Comparison of ENCODE assay signal across 8 cellular contexts in the genomic region with DNA sequence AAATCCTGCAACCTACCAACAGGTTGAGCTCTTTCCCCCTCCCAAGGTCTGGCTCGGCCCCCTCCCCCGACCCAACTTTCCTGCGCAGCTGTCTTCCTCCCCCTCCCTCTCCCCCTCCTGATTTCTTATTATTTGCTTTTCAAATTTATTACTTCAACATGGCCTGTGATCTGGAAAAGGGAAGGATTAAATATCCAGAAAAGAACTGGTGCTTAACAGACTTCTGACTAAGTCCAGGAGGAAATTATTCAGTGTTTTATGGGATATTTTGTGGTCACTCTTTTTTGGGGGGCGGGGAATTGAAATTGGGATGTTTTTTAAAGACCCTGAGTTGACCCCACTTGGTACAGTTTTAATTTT. TPM values are rescaled to one million over a fixed set of nuclear protein-coding genes. Genes with fewer than 3 reads are reported as not detected.
DNase-seq lines count a peak whose midpoint lies in the region; ATAC-seq and TF ChIP-seq lines count a peak whose summit lies in the region.

No MANE protein-coding gene starts in this region.

- H3K27ac ChIP-seq in heart left ventricle, result peak overlapping the region; percentile 89 to 100 (median 94)
- peak overlapping the region; percentile 89 to 99 (median 94) for H3K27ac ChIP-seq in adrenal gland
- peak overlapping the region; percentile 99 for H3K27ac ChIP-seq in left lung
- peak overlapping the region; percentile 97 to 98 for H3K27ac ChIP-seq in tibial artery

- H3K36me3 ChIP-seq in heart left ventricle (no peaks in the 10 kb centered on the region), adrenal gland (replicated peaks in 1 of 2) (no peaks in the 10 kb centered on the region), left lung (no peaks in the 10 kb centered on the region), tibial artery (no peaks in the 10 kb centered on the region)

- intact Hi-C loops in heart left ventricle (cut with DNase I), result loop anchor here in 9 of 10 donors (1.0 to 10.0 kb wide), 12 partner anchors 33 to 341 kb away; no protein-coding TSS in a partner anchor
- intact Hi-C loops in left ventricle myocardium superior (cut with micrococcal nuclease), result loop anchor here (5.0 kb wide), 1 partner anchor 133 kb away; no protein-coding TSS in a partner anchor
- intact Hi-C loops in adrenal gland (cut with DNase I), result loop anchor here in 1 of 2 donors (10.0 kb wide), 1 partner anchor 341 kb away; no protein-coding TSS in a partner anchor
- intact Hi-C loops in left lung (cut with DNase I), result loop anchor here in 1 of 2 donors (10.0 kb wide), 1 partner anchor 141 kb away; no protein-coding TSS in a partner anchor
- intact Hi-C loops in tibial artery (cut with DNase I; ENCODE audit: low total_unique reads), result loop anchor here (5.0 to 10.0 kb wide), 3 partner anchors 91 to 181 kb away; no protein-coding TSS in a partner anchor

- WGBS in heart left ventricle, 4 donors, result 18 to 26% (median 20%) methylated on average over 4 of the region's 4 CpGs
- WGBS in adrenal gland, 4 donors, result 4 to 15% (median 10%) methylated on average over 4 of the region's 4 CpGs

- TF ChIP-seq POLR2A in heart left ventricle (IDR thresholded peaks at IDR 0.05), result no peak
- no peak for TF ChIP-seq POLR2A in adrenal gland (IDR thresholded peaks at IDR 0.05)

- no peaks in the 10 kb centered on the region for H3K27me3 ChIP-seq in heart left ventricle
- no peaks in the 10 kb centered on the region for H3K27me3 ChIP-seq in adrenal gland
- no peaks in the 10 kb centered on the region for H3K27me3 ChIP-seq in left lung
- no peaks in the 10 kb centered on the region for H3K27me3 ChIP-seq in tibial artery

- ATAC-seq in heart left ventricle, result peak in 1 of 4 donors; percentile 5
- no peak for ATAC-seq in left ventricle myocardium superior
- no peak for ATAC-seq in left lung
- ATAC-seq in GM21390 (IDR thresholded peaks at IDR 0.05; ENCODE audit: unreplicated experiment), result no peak

- TF ChIP-seq CTCF in heart left ventricle (IDR thresholded peaks at IDR 0.05), result no peak
- no peak for TF ChIP-seq CTCF in adrenal gland (IDR thresholded peaks at IDR 0.05)
- TF ChIP-seq CTCF in left lung (IDR thresholded peaks at IDR 0.05), result no peak
- TF ChIP-seq CTCF in tibial artery (IDR thresholded peaks at IDR 0.05), result no peak

- DNase-seq in heart left ventricle (no peak), left ventricle myocardium superior (no peak), adrenal gland (no peak), left lung (no peak), tibial artery (no peak), NCI-H1436 treated with DMSO at 0.1 percent for 48 hours (lab: John Stamatoyannopoulos, UW) (no peak)
- no peak for DNase-seq in activated CD4-positive, alpha-beta T cell treated with anti-CD3 and anti-CD28 coated beads for 48 hours

- H3K4me3 ChIP-seq in heart left ventricle, result peak overlapping the region; percentile 61 to 92 (median 82)
- H3K4me3 ChIP-seq in adrenal gland, result peak overlapping the region in 2 of 4 donors; percentile 59 to 78
- H3K4me3 ChIP-seq in left lung, result peak overlapping the region; percentile 62 to 78
- H3K4me3 ChIP-seq in tibial artery, result peak overlapping the region; percentile 70 to 89

- H3K4me1 ChIP-seq in heart left ventricle (peaks cover 0 to 35% (median 15%) of the 10 kb centered on the region in 12 donors), adrenal gland (replicated peaks in 1 of 2) (peaks cover 10 to 31% of the 10 kb centered on the region in 2 donors), left lung (peaks cover 7 to 42% of the 10 kb centered on the region in 2 donors), tibial artery (peaks cover 0 to 30% (median 7%) of the 10 kb centered on the region in 4 donors)

- H3K9me3 ChIP-seq in heart left ventricle, result no peaks in the 10 kb centered on the region
- H3K9me3 ChIP-seq in adrenal gland (replicated peaks in 1 of 3), result no peaks in the 10 kb centered on the region
- no peaks in the 10 kb centered on the region for H3K9me3 ChIP-seq in left lung
- H3K9me3 ChIP-seq in tibial artery, result no peaks in the 10 kb centered on the region

RNA-seq across cellular contexts. Expression of a gene that starts 2.5 kb away (rescaled TPM):
- total RNA-seq in heart left ventricle (10 to 100 TPM; 11.2 to 45.5 (median 29.9) TPM), left ventricle myocardium superior (12.9 TPM), adrenal gland (10 to 100 TPM in 7 of 8 donors, 1 to 10 TPM in 1; 8.6 to 42.4 (median 30.8) TPM), left lung (10 to 100 TPM; 29.9 to 37.9 TPM)
- polyA plus RNA-seq in heart left ventricle (10 to 100 TPM in 1 of 2 donors, 1 to 10 TPM in 1; 4.5 to 15.8 TPM), adrenal gland (10 to 100 TPM in 1 of 3 donors, 1 to 10 TPM in 2; 5.7 to 10.7 (median 9.0) TPM)
